ENCODE assay signal across 11 cellular contexts in genomic region chr11:6681505-6681904, GRCh38. TPM values are rescaled to one million over a fixed set of nuclear protein-coding genes. Genes with fewer than 3 reads are reported as not detected.
DNase-seq lines count a peak whose midpoint lies in the region; ATAC-seq and TF ChIP-seq lines count a peak whose summit lies in the region.
"Had no signal": no experiment of that assay in that cellular context is flagged by ENCODE, and none has a peak within 500 bp of the region (broad histone marks: within the 10 kb centered on the region; RNA-seq: fewer than 3 reads in every experiment).

No MANE protein-coding gene starts in this region.

- H3K27ac ChIP-seq in A673 (ENCODE audit: low read depth, low read length, poor library complexity, severe bottlenecking) (no peak overlapping the region), body of pancreas (no peak overlapping the region)

- H3K36me3 Mint-ChIP-seq in activated CD8-positive, alpha-beta T cell treated with anti-CD3 and anti-CD28 coated beads, Interleukin-2, amount 10 ng/mL, durations not matched to agents 7 days and 5 days (ENCODE audit: low read depth): peaks cover 42% of the 10 kb centered on the region
- H3K36me3 Mint-ChIP-seq in immature natural killer cell: peaks cover 0 to 5% (median 0%) of the 10 kb centered on the region in 3 donors

- no peaks in the 10 kb centered on the region for H3K27me3 Mint-ChIP-seq in activated CD8-positive, alpha-beta T cell treated with anti-CD3 and anti-CD28 coated beads, Interleukin-2, amount 10 ng/mL, durations not matched to agents 7 days and 5 days (ENCODE audit: low read depth)
- H3K27me3 Mint-ChIP-seq in immature natural killer cell (ENCODE audit: low read depth in 3 of 3): peaks cover 5 to 11% (median 8%) of the 10 kb centered on the region in 3 donors

- H3K9me3 ChIP-seq in A673 (ENCODE audit: low read depth, low read length, poor library complexity, severe bottlenecking) (no peaks in the 10 kb centered on the region), body of pancreas (no peaks in the 10 kb centered on the region)

- H3K27me3 ChIP-seq in A673 (replicated peaks; ENCODE audit: insufficient read depth, low read depth, low read length, poor library complexity) (no peaks in the 10 kb centered on the region), body of pancreas (no peaks in the 10 kb centered on the region)

- intact Hi-C loops in A673 (cut with micrococcal nuclease; ENCODE audit: unreplicated experiment): no loop called here
- intact Hi-C loops in body of pancreas (cut with DNase I): no loop called here

- DNase-seq in A673 (ENCODE audit: low spot score) (no peak), GM12864 (ENCODE audit: low read depth) (no peak), immature natural killer cell (no peak), body of pancreas (no peak), NCI-H1417 treated with DMSO at 0.1 percent for 48 hours (lab: John Stamatoyannopoulos, UW) (no peak)
- no peak for DNase-seq in activated CD8-positive, alpha-beta T cell treated with anti-CD3 and anti-CD28 coated beads, Interleukin-2, amount 10 ng/mL, durations not matched to agents 7 days and 5 days
- no peak for DNase-seq in central memory CD4-positive, alpha-beta T cell
- DNase-seq: DMS79 treated with DMSO at 0.1 percent for 48 hours; NCI-H524 treated with DMSO at 0.1 percent for 48 hours; stimulated activated CD4-positive, alpha-beta T cell treated with anti-CD3 and anti-CD28 coated beads, Interleukin-1b, Interleukin-23, amount 100 ng/mL, for 48 hours had no signal

- H3K4me3 ChIP-seq in A673 (ENCODE audit: low read depth, low read length, poor library complexity, severe bottlenecking): peak overlapping the region; percentile 100
- H3K4me3 ChIP-seq in GM12864 (ENCODE audit: low read depth, low read length): peak overlapping the region; percentile 95
- H3K4me3 ChIP-seq in body of pancreas: no peak overlapping the region

- H3K4me1 Mint-ChIP-seq in activated CD8-positive, alpha-beta T cell treated with anti-CD3 and anti-CD28 coated beads, Interleukin-2, amount 10 ng/mL, durations not matched to agents 7 days and 5 days (ENCODE audit: low read depth): peaks cover 28% of the 10 kb centered on the region
- H3K4me1 Mint-ChIP-seq in immature natural killer cell: peaks cover 26 to 32% of the 10 kb centered on the region in 2 donors

- H3K4me1 ChIP-seq in A673 (ENCODE audit: insufficient read depth, low read length, poor library complexity, severe bottlenecking) (peaks cover 4% of the 10 kb centered on the region), body of pancreas (peaks cover 23% of the 10 kb centered on the region)

- BruUV-seq in A673 (replicated peaks; lab: Mats Ljungman, UMichigan): no TSS peak

- H3K27ac Mint-ChIP-seq in activated CD8-positive, alpha-beta T cell treated with anti-CD3 and anti-CD28 coated beads, Interleukin-2, amount 10 ng/mL, durations not matched to agents 7 days and 5 days: peak overlapping the region; percentile 61
- H3K27ac Mint-ChIP-seq in immature natural killer cell: peak overlapping the region in 3 of 6 donors; percentile 23 to 63 (median 51)

- H3K4me3 Mint-ChIP-seq in activated CD8-positive, alpha-beta T cell treated with anti-CD3 and anti-CD28 coated beads, Interleukin-2, amount 10 ng/mL, durations not matched to agents 7 days and 5 days: peak overlapping the region; percentile 99
- peak overlapping the region; percentile 39 to 72 (median 56) for H3K4me3 Mint-ChIP-seq in immature natural killer cell

- TF ChIP-seq CTCF in A673 (conservative IDR thresholded peaks at IDR 0.05; ENCODE audit: low read depth, low read length): no peak
- TF ChIP-seq CTCF in GM12864 (IDR thresholded peaks at IDR 0.05; ENCODE audit: low read depth, low read length, missing control alignments): no peak
- TF ChIP-seq CTCF in body of pancreas (IDR thresholded peaks at IDR 0.05): no peak

- ATAC-seq in activated CD8-positive, alpha-beta T cell treated with anti-CD3 and anti-CD28 coated beads, Interleukin-2, amount 10 ng/mL, durations not matched to agents 7 days and 5 days: no peak
- no peak for ATAC-seq in body of pancreas
- ATAC-seq in HG03571 (IDR thresholded peaks at IDR 0.05; ENCODE audit: unreplicated experiment): no peak

- POLR2A ChIA-PET in A673 (lab: Charles Lee; ENCODE audit: low non-redundant PET): no interaction called here
- POLR2A ChIA-PET in activated CD8-positive, alpha-beta T cell treated with anti-CD3 and anti-CD28 coated beads, Interleukin-2, amount 10 ng/mL, durations not matched to agents 7 days and 5 days (lab: Charles Lee): interaction anchor here (0.7 to 3.7 kb wide), 3 partner anchors 62 to 184 kb away, joined by 3 to 27 read pairs (median 3); partner anchors contain the start of gene TPP1

- H3K36me3 ChIP-seq in A673 (ENCODE audit: insufficient read depth, low read length, poor library complexity, severe bottlenecking): peaks cover 17% of the 10 kb centered on the region
- peaks cover 0 to 3% of the 10 kb centered on the region in 2 donors for H3K36me3 ChIP-seq in body of pancreas (replicated peaks in 1 of 2; ENCODE audit: insufficient read depth in 1 of 2, low read depth in 2 of 2)

- H3K9me3 Mint-ChIP-seq in activated CD8-positive, alpha-beta T cell treated with anti-CD3 and anti-CD28 coated beads, Interleukin-2, amount 10 ng/mL, durations not matched to agents 7 days and 5 days (ENCODE audit: insufficient read depth): no peaks in the 10 kb centered on the region
- H3K9me3 Mint-ChIP-seq in immature natural killer cell: no peaks in the 10 kb centered on the region

- no peak for TF ChIP-seq POLR2A in body of pancreas (IDR thresholded peaks at IDR 0.05)

- CTCF ChIA-PET in A673 (lab: Charles Lee): interaction anchor here (0.5 kb wide), 1 partner anchor 16 kb away, joined by 5 read pairs; no protein-coding TSS in a partner anchor
- CTCF ChIA-PET in activated CD8-positive, alpha-beta T cell treated with anti-CD3 and anti-CD28 coated beads, Interleukin-2, amount 10 ng/mL, durations not matched to agents 7 days and 5 days (lab: Charles Lee): interaction anchor here (0.7 to 5.5 kb wide), 10 partner anchors 9 to 303 kb away, joined by 3 to 93 read pairs (median 39); partner anchors contain the start of genes ILK, RRP8, TAF10 and TPP1

- WGBS in body of pancreas, 2 donors: 38% methylated on average over 1 of the region's 1 CpG

RNA-seq across cellular contexts. Expression of gene MRPL17, which starts 1.6 kb away (rescaled TPM):
- 82.5 and 98.5 TPM in 2 replicates for total RNA-seq in A673 (2021)
- 10 to 100 TPM; 60.6 to 69.2 TPM for total RNA-seq in activated CD8-positive, alpha-beta T cell treated with anti-CD3 and anti-CD28 coated beads, Interleukin-2, amount 10 ng/mL, durations not matched to agents 7 days and 5 days
- 10 to 100 TPM in 2 of 3 donors, 1 to 10 TPM in 1; 4.6 to 17.0 (median 13.7) TPM for polyA plus RNA-seq in immature natural killer cell
- 100 to 1,000 TPM in 1 of 2 donors, 10 to 100 TPM in 1; 19.4 to 263 TPM for total RNA-seq in body of pancreas

RNA-seq across cellular contexts. Expression of gene DCHS1, which starts 25.9 kb away (rescaled TPM):
- total RNA-seq in A673 (2021) (17.6 and 20.1 TPM in 2 replicates), body of pancreas (10 to 100 TPM in 1 of 2 donors, 1 to 10 TPM in 1; 6.0 to 10.9 TPM)
- total RNA-seq in activated CD8-positive, alpha-beta T cell treated with anti-CD3 and anti-CD28 coated beads, Interleukin-2, amount 10 ng/mL, durations not matched to agents 7 days and 5 days: under 1 TPM; 0.23 to 0.29 TPM
- polyA plus RNA-seq in immature natural killer cell: under 1 TPM in 2 of 3 donors, not detected in 1; 0.10 to 0.11 TPM

Comparison
In these comparisons a context has a peak if more than half of its experiments do, and no peak if none do; other contexts are left out.
1. H3K4me3 ChIP-seq: peak in A673 (single experiment) and GM12864 (single experiment); none in body of pancreas (0 of 2).
2. RNA of gene DCHS1, which starts 25.9 kb away (total RNA-seq): 17.6 to 20.1 TPM in A673 and 6.0 to 10.9 TPM in body of pancreas; 0.23 to 0.29 TPM in activated CD8-positive, alpha-beta T cell treated with anti-CD3 and anti-CD28 coated beads, Interleukin-2, amount 10 ng/mL, durations not matched to agents 7 days and 5 days; every median in the first group is over 4 times any median in the second.